ENCODE assay signal across 27 cellular contexts in the genomic region with DNA sequence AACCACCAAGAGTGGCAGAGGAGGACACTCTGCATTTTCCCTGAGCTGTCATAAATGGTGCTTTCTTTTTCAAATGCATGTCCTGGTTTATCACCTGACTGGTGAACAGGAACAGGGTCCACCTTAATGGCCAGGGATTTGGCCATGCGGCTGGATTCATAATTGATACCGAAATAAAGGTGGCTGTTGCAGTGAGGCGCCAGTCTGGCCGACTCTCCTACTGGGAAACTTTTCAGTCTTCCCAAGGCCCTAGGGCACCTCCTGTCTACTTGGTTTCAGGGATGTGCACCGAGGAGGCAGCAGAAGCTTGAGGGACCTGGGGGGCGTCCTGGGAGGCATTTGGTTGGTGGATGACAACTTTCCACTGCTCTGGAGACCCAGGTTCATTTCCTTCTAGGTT. TPM values are rescaled to one million over a fixed set of nuclear protein-coding genes. Genes with fewer than 3 reads are reported as not detected.
DNase-seq lines count a peak whose midpoint lies in the region; ATAC-seq and TF ChIP-seq lines count a peak whose summit lies in the region.
"Had no signal": no experiment of that assay in that cellular context is flagged by ENCODE, and none has a peak within 500 bp of the region (broad histone marks: within the 10 kb centered on the region; RNA-seq: fewer than 3 reads in every experiment).

No MANE protein-coding gene starts in this region.

- H3F3A ChIP-seq in GM23248 (ENCODE audit: insufficient read depth) = peaks cover 10% of the 10 kb centered on the region; the same call in 1 of the 2 replicates

- H3K9me3 ChIP-seq in GM23248 (ENCODE audit: low read depth) (no peaks in the 10 kb centered on the region), adrenal gland (replicated peaks in 1 of 3) (no peaks in the 10 kb centered on the region), skeletal muscle satellite cell (replicated peaks; ENCODE audit: low read length) (no peaks in the 10 kb centered on the region), ascending aorta (no peaks in the 10 kb centered on the region)
- H3K9me3 ChIP-seq: esophagus squamous epithelium, heart right ventricle, pancreas, thoracic aorta had no signal

- ATAC-seq in left ventricle myocardium superior = no peak
- ATAC-seq: activated T-helper 17 cell treated with anti-CD3 and anti-CD28 coated beads, Interleukin-2, amount 50 U/mL, for 72 hours; effector memory CD8-positive, alpha-beta T cell; foreskin keratinocyte; PC-3 had no signal

- H3K79me2 ChIP-seq in GM23248 (ENCODE audit: insufficient read depth) = no peaks in the 10 kb centered on the region

- DNase-seq in GM23248 (no peak), adrenal gland (peak in 1 of 7 donors; percentile 28), iPS-NIHi7 (ENCODE audit: extremely low spot score) (peak; percentile 7), KG1 (lab: John Stamatoyannopoulos, UW) (no peak), NCI-H510A (lab: John Stamatoyannopoulos, UW) (no peak), left ventricle myocardium superior (no peak), ascending aorta (ENCODE audit: low spot score in 2 of 2) (no peak)
- DNase-seq: ACHN; activated CD4-positive, alpha-beta T cell treated with anti-CD3 and anti-CD28 coated beads for 48 hours; cortex of kidney; DMS153; effector memory CD8-positive, alpha-beta T cell; esophagus squamous epithelium; foreskin keratinocyte; heart right ventricle; kidney glomerular epithelial cell; NCI-H2029 treated with DMSO at 0.1 percent for 48 hours; NCI-H526; pancreas; PC-3; stimulated activated CD8-positive, alpha-beta memory T cell treated with anti-CD3 and anti-CD28 coated beads, Interleukin-4, amount 100 ng/mL, for 48 hours had no signal

- H3K4me1 ChIP-seq in GM23248 (ENCODE audit: insufficient read depth) (peaks cover 18% of the 10 kb centered on the region), adrenal gland (replicated peaks in 1 of 2) (peaks cover 23 to 54% of the 10 kb centered on the region in 2 donors), skeletal muscle satellite cell (ENCODE audit: control insufficient read depth, insufficient read depth, low read length) (peaks cover 28% of the 10 kb centered on the region), ascending aorta (peaks cover 0 to 2% of the 10 kb centered on the region in 2 donors)
- H3K4me1 ChIP-seq: foreskin keratinocyte, neural progenitor cell had no signal

- WGBS in GM23248 (ENCODE audit: low coverage in 1 of 2, low lambda C conversion rate in 2 of 2, missing lambda C conversion rate in 2 of 2), 2 experiments = 91 to 95% methylated on average over 6 of the region's 6 CpGs
- 41 to 60% (median 50%) methylated on average over 2 to 6 of the region's 6 CpGs for WGBS in adrenal gland, 4 donors

- no peak overlapping the region for H3K4me3 ChIP-seq in GM23248
- no peak overlapping the region for H3K4me3 ChIP-seq in adrenal gland
- no peak overlapping the region for H3K4me3 ChIP-seq in skeletal muscle satellite cell (ENCODE audit: low read length)
- no peak overlapping the region for H3K4me3 ChIP-seq in ascending aorta
- H3K4me3 ChIP-seq: cardiac muscle cell, esophagus squamous epithelium, heart right ventricle, lung, neural progenitor cell, pancreas, thoracic aorta had no signal

- H3K36me3 ChIP-seq in GM23248 (ENCODE audit: low read depth) (no peaks in the 10 kb centered on the region), adrenal gland (replicated peaks in 1 of 2) (no peaks in the 10 kb centered on the region), skeletal muscle satellite cell (ENCODE audit: insufficient read depth, low read length) (no peaks in the 10 kb centered on the region), ascending aorta (no peaks in the 10 kb centered on the region)
- H3K36me3 ChIP-seq: cardiac muscle cell, esophagus squamous epithelium, heart right ventricle, neural progenitor cell, pancreas, thoracic aorta had no signal

- no peak overlapping the region for H3K9ac ChIP-seq in GM23248
- no peak overlapping the region for H3K9ac ChIP-seq in skeletal muscle satellite cell (ENCODE audit: low read depth, low read length)
- H3K9ac ChIP-seq: neural progenitor cell had no signal

- no peak for TF ChIP-seq POLR2A in adrenal gland (IDR thresholded peaks at IDR 0.05)

- no peaks in the 10 kb centered on the region for H3K9me2 ChIP-seq in GM23248 (ENCODE audit: insufficient read depth)

- 0 out of 2 replicates have a peak overlapping the region, but pooled peaks have one; percentile 3 for H2AFZ ChIP-seq in GM23248
- H2AFZ ChIP-seq: neural progenitor cell had no signal

- intact Hi-C loops in adrenal gland (cut with DNase I) = no loop called here
- intact Hi-C loops in left ventricle myocardium superior (cut with micrococcal nuclease) = no loop called here
- intact Hi-C loops in ascending aorta (cut with DNase I) = no loop called here

- in situ Hi-C loops in GM23248 (cut with MboI) = no loop called here

- TF ChIP-seq CTCF in adrenal gland (IDR thresholded peaks at IDR 0.05) (no peak), ascending aorta (IDR thresholded peaks at IDR 0.05) (no peak)

- H3K27ac ChIP-seq in GM23248 (no peak overlapping the region), adrenal gland (peak overlapping the region in 4 of 5 donors; percentile 38 to 89 (median 72)), ascending aorta (no peak overlapping the region)
- H3K27ac ChIP-seq: cardiac muscle cell, foreskin keratinocyte, neural progenitor cell, pancreas, thoracic aorta had no signal

- H3K4me2 ChIP-seq in GM23248 (ENCODE audit: unreplicated experiment) = peak overlapping the region; percentile 18
- H3K4me2 ChIP-seq in skeletal muscle satellite cell (ENCODE audit: low read length) = peak overlapping the region; percentile 35
- H3K4me2 ChIP-seq: neural progenitor cell had no signal

- H3K27me3 ChIP-seq in GM23248 (replicated peaks; ENCODE audit: insufficient read depth) = no peaks in the 10 kb centered on the region
- H3K27me3 ChIP-seq in adrenal gland = no peaks in the 10 kb centered on the region
- peaks cover 2% of the 10 kb centered on the region for H3K27me3 ChIP-seq in skeletal muscle satellite cell (ENCODE audit: control insufficient read depth, insufficient read depth, low read length)
- H3K27me3 ChIP-seq in ascending aorta = no peaks in the 10 kb centered on the region
- H3K27me3 ChIP-seq: cardiac muscle cell, neural progenitor cell, pancreas had no signal

- no peaks in the 10 kb centered on the region for H4K20me1 ChIP-seq in GM23248 (ENCODE audit: insufficient read depth)

RNA-seq across cellular contexts. Expression of a gene that starts 46.4 kb away (rescaled TPM):
- total RNA-seq in GM23248 (2014; rRNA removed; shearing (Covaris generic)) = 20.2 and 27.8 TPM in 2 replicates
- polyA plus RNA-seq in GM23248 (2016; fragmentation: Nextera tagmentation; extraction: Ambion mirVana) (8.4 and 9.2 TPM in 2 replicates), adrenal gland (1 to 10 TPM; 4.0 to 8.1 (median 7.9) TPM)
- total RNA-seq in adrenal gland (1 to 10 TPM; 4.5 to 9.8 (median 7.7) TPM), left ventricle myocardium superior (5.2 TPM), ascending aorta (0.32 TPM)
- 16.4 and 20.3 TPM in 2 replicates for total RNA-seq in skeletal muscle satellite cell (2012; rRNA removed)

Comparison
In these comparisons a context has a peak if more than half of its experiments do, and no peak if none do; other contexts are left out.
1. H3K27ac ChIP-seq: peak in adrenal gland (4 of 5); none in GM23248 (single experiment) and ascending aorta (0 of 2).